In the genomic region with DNA sequence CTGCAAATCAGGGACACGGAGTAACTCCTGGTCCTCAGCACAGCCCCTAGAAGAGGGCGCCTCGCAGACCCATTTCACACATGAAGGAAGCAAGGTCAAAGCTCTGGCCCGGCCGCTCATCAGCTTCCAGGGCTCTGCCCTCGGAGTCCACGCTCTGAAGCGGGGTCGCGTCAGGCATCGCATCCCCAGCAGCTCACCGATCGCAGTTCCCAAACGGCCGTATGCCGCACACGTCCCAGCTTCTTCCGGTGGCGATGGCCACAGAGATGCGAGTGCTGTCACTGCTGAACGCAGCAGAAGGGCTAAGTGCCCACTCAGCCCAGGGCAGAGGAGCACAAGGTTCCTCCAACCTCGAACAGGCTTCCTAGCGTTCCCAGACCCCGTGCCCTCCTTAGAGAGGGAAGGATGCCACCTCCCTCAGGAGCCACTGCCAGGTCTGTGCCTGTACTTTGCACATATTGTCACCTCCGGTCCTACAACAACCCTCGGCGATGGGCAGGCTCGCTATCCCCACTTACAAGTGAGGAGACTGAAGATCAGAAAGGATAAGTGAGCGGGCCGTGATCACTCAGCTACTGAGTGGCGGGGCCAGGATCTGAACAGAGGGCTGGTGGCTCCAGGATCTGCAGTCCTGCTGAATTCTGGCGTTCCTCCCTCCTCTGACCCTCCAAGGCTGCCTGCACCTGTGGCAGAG, we compare ENCODE assay signal across 14 cellular contexts.
DNase-seq lines count a peak whose midpoint lies in the region; FAIRE-seq and TF ChIP-seq lines count a peak whose summit lies in the region.
"Had no signal": no experiment of that assay in that cellular context is flagged by ENCODE, and none has a peak within 500 bp of the region (broad histone marks: within the 10 kb centered on the region; RNA-seq: fewer than 3 reads in every experiment).

No MANE protein-coding gene starts in this region.

- no peaks in the 10 kb centered on the region for H3K79me2 ChIP-seq in neural progenitor cell (ENCODE audit: low read depth)

- H3K4me1 Mint-ChIP-seq in activated CD4-positive, alpha-beta T cell treated with anti-CD3 and anti-CD28 coated beads, Interleukin-2, amount 10 ng/mL, durations not matched to agents 24 days and 14 days = peaks cover 28% of the 10 kb centered on the region
- H3K4me1 Mint-ChIP-seq in neural progenitor cell = peaks cover 15% of the 10 kb centered on the region

- no peak for DNase-seq in activated CD4-positive, alpha-beta T cell treated with anti-CD3 and anti-CD28 coated beads, Interleukin-2, amount 10 ng/mL, durations not matched to agents 24 days and 14 days
- no peak for DNase-seq in activated CD4-positive, alpha-beta T cell treated with anti-CD3 and anti-CD28 coated beads for 48 hours
- DNase-seq in ascending aorta (ENCODE audit: low spot score in 2 of 2) (no peak), neural progenitor cell (ENCODE audit: low spot score) (no peak), thyroid gland (no peak), NCI-H82 treated with DMSO at 0.1 percent for 48 hours (lab: John Stamatoyannopoulos, UW; ENCODE audit: unreplicated experiment) (no peak), NCI-H2081 treated with DMSO at 0.1 percent for 48 hours (lab: John Stamatoyannopoulos, UW) (no peak), D721Med (ENCODE audit: insufficient read length, low spot score) (no peak)
- DNase-seq: 8988T; activated naive CD4-positive, alpha-beta T cell treated with anti-CD3 and anti-CD28 coated beads, Interleukin-2, amount 10 ng/mL, durations not matched to agents 7 days and 5 days; colonic mucosa; NCI-H1436; substantia nigra had no signal

- H3K27ac Mint-ChIP-seq in activated CD4-positive, alpha-beta T cell treated with anti-CD3 and anti-CD28 coated beads, Interleukin-2, amount 10 ng/mL, durations not matched to agents 24 days and 14 days = peak overlapping the region; percentile 91
- peak overlapping the region; percentile 87 for H3K27ac Mint-ChIP-seq in neural progenitor cell
- H3K27ac Mint-ChIP-seq: activated naive CD4-positive, alpha-beta T cell treated with anti-CD3 and anti-CD28 coated beads, Interleukin-2, amount 10 ng/mL, durations not matched to agents 7 days and 5 days had no signal

- H3K27me3 Mint-ChIP-seq in activated CD4-positive, alpha-beta T cell treated with anti-CD3 and anti-CD28 coated beads, Interleukin-2, amount 10 ng/mL, durations not matched to agents 24 days and 14 days = no peaks in the 10 kb centered on the region
- peaks cover 4% of the 10 kb centered on the region for H3K27me3 Mint-ChIP-seq in neural progenitor cell (ENCODE audit: insufficient read depth, low read depth)

- H3K9me3 ChIP-seq in ascending aorta (no peaks in the 10 kb centered on the region), neural progenitor cell (ENCODE audit: low read depth) (no peaks in the 10 kb centered on the region), thyroid gland (no peaks in the 10 kb centered on the region)
- H3K9me3 ChIP-seq: colonic mucosa had no signal

- no peak overlapping the region for H3K4me3 Mint-ChIP-seq in activated CD4-positive, alpha-beta T cell treated with anti-CD3 and anti-CD28 coated beads, Interleukin-2, amount 10 ng/mL, durations not matched to agents 24 days and 14 days
- H3K4me3 Mint-ChIP-seq in neural progenitor cell = no peak overlapping the region
- H3K4me3 Mint-ChIP-seq: activated naive CD4-positive, alpha-beta T cell treated with anti-CD3 and anti-CD28 coated beads, Interleukin-2, amount 10 ng/mL, durations not matched to agents 7 days and 5 days had no signal

- H3K27me3 ChIP-seq in ascending aorta = no peaks in the 10 kb centered on the region
- H3K27me3 ChIP-seq in neural progenitor cell = no peaks in the 10 kb centered on the region
- no peaks in the 10 kb centered on the region for H3K27me3 ChIP-seq in thyroid gland
- H3K27me3 ChIP-seq: colonic mucosa had no signal

- H3K9me3 Mint-ChIP-seq in activated CD4-positive, alpha-beta T cell treated with anti-CD3 and anti-CD28 coated beads, Interleukin-2, amount 10 ng/mL, durations not matched to agents 24 days and 14 days = peaks cover 7% of the 10 kb centered on the region
- H3K9me3 Mint-ChIP-seq in neural progenitor cell = peaks cover 3% of the 10 kb centered on the region
- H3K9me3 Mint-ChIP-seq: activated naive CD4-positive, alpha-beta T cell treated with anti-CD3 and anti-CD28 coated beads, Interleukin-2, amount 10 ng/mL, durations not matched to agents 7 days and 5 days had no signal

- H3K36me3 ChIP-seq in ascending aorta = no peaks in the 10 kb centered on the region
- no peaks in the 10 kb centered on the region for H3K36me3 ChIP-seq in neural progenitor cell
- no peaks in the 10 kb centered on the region for H3K36me3 ChIP-seq in thyroid gland
- H3K36me3 ChIP-seq: colonic mucosa had no signal

- no peak overlapping the region for H3K4me2 ChIP-seq in neural progenitor cell

- no peaks in the 10 kb centered on the region for H4K20me1 ChIP-seq in neural progenitor cell (ENCODE audit: low read depth)

- no peaks in the 10 kb centered on the region for H3F3A ChIP-seq in neural progenitor cell (ENCODE audit: low read depth)

- peaks cover 5 to 14% of the 10 kb centered on the region in 2 donors for H3K4me1 ChIP-seq in ascending aorta
- H3K4me1 ChIP-seq in neural progenitor cell = no peaks in the 10 kb centered on the region
- H3K4me1 ChIP-seq in thyroid gland = no peaks in the 10 kb centered on the region
- H3K4me1 ChIP-seq: colonic mucosa had no signal

- peak overlapping the region; percentile 23 to 44 for H3K4me3 ChIP-seq in ascending aorta
- H3K4me3 ChIP-seq in neural progenitor cell = no peak overlapping the region
- H3K4me3 ChIP-seq in thyroid gland (replicated peaks in 1 of 3) = no peak overlapping the region
- H3K4me3 ChIP-seq: colonic mucosa, K562 had no signal

- H3K27ac ChIP-seq in ascending aorta (peak overlapping the region; percentile 54 to 71), neural progenitor cell (no peak overlapping the region), thyroid gland (peak overlapping the region in 2 of 3 donors; percentile 61 to 70)
- H3K27ac ChIP-seq: colonic mucosa had no signal

- no peak overlapping the region for H2AFZ ChIP-seq in neural progenitor cell (replicated peaks)

- H3K9ac ChIP-seq in neural progenitor cell = no peak overlapping the region

- FAIRE-seq in D721Med (lab: Jason Lieb, UNC) = no peak
- FAIRE-seq: K562 had no signal

- 85 to 89% methylated on average over 24 to 32 of the region's 32 CpGs for WGBS in thyroid gland, 2 donors

- TF ChIP-seq POLR2A in thyroid gland (IDR thresholded peaks at IDR 0.05) = no peak

- intact Hi-C loops in activated CD4-positive, alpha-beta T cell treated with anti-CD3 and anti-CD28 coated beads, Interleukin-2, amount 10 ng/mL, durations not matched to agents 24 days and 14 days (cut with micrococcal nuclease) = loop anchor here (5.0 kb wide), 1 partner anchor 70 kb away; no protein-coding TSS in a partner anchor
- intact Hi-C loops in ascending aorta (cut with DNase I) = loop anchor here (2.0 to 5.0 kb wide), 3 partner anchors 28 to 320 kb away; no protein-coding TSS in a partner anchor
- intact Hi-C loops in thyroid gland (cut with DNase I) = loop anchor here (10.0 kb wide), 2 partner anchors 318 to 418 kb away; no protein-coding TSS in a partner anchor

- H3K36me3 Mint-ChIP-seq in activated CD4-positive, alpha-beta T cell treated with anti-CD3 and anti-CD28 coated beads, Interleukin-2, amount 10 ng/mL, durations not matched to agents 24 days and 14 days (ENCODE audit: low read depth) = no peaks in the 10 kb centered on the region
- H3K36me3 Mint-ChIP-seq in neural progenitor cell = no peaks in the 10 kb centered on the region
- H3K36me3 Mint-ChIP-seq: activated naive CD4-positive, alpha-beta T cell treated with anti-CD3 and anti-CD28 coated beads, Interleukin-2, amount 10 ng/mL, durations not matched to agents 7 days and 5 days had no signal

- no peak for TF ChIP-seq CTCF in ascending aorta (IDR thresholded peaks at IDR 0.05)
- TF ChIP-seq CTCF in neural progenitor cell (IDR thresholded peaks at IDR 0.05) = no peak
- TF ChIP-seq CTCF in thyroid gland (IDR thresholded peaks at IDR 0.05) = no peak
- TF ChIP-seq CTCF in D721Med (IDR thresholded peaks at IDR 0.05; ENCODE audit: insufficient read depth, missing control alignments) = no peak

Comparison
In these comparisons a context has a peak if more than half of its experiments do, and no peak if none do; other contexts are left out.
1. H3K4me3 ChIP-seq: peak in ascending aorta (2 of 2); none in neural progenitor cell (single experiment) and thyroid gland (0 of 3).